Comparison of ENCODE assay signal across 18 cellular contexts in genomic region chr3:183163563-183163962, GRCh38. TPM values are rescaled to one million over a fixed set of nuclear protein-coding genes. Genes with fewer than 3 reads are reported as not detected.
DNase-seq lines count a peak whose midpoint lies in the region; ATAC-seq and TF ChIP-seq lines count a peak whose summit lies in the region.
"Had no signal": no experiment of that assay in that cellular context is flagged by ENCODE, and none has a peak within 500 bp of the region (broad histone marks: within the 10 kb centered on the region; RNA-seq: fewer than 3 reads in every experiment).

No MANE protein-coding gene starts in this region.

- no peak for TF ChIP-seq CTCF in CD14-positive monocyte (IDR thresholded peaks at IDR 0.05)
- no peak for TF ChIP-seq CTCF in CD8-positive, alpha-beta T cell (IDR thresholded peaks at IDR 0.05)

- peaks cover 12% of the 10 kb centered on the region for H3K4me1 ChIP-seq in CD8-positive, alpha-beta T cell (ENCODE audit: insufficient read depth, low read length)
- no peaks in the 10 kb centered on the region for H3K4me1 ChIP-seq in right cardiac atrium (ENCODE audit: control insufficient read depth, insufficient read depth, low read length)

- peaks cover 0 to 4% of the 10 kb centered on the region in 2 donors for H3K36me3 Mint-ChIP-seq in CD14-positive monocyte
- no peaks in the 10 kb centered on the region for H3K36me3 Mint-ChIP-seq in CD8-positive, alpha-beta T cell
- H3K36me3 Mint-ChIP-seq in activated T-helper 17 cell treated with anti-CD3 and anti-CD28 coated beads, Interleukin-2, amount 50 U/mL, for 72 hours (ENCODE audit: low read depth) = no peaks in the 10 kb centered on the region
- no peaks in the 10 kb centered on the region for H3K36me3 Mint-ChIP-seq in naive thymus-derived CD8-positive, alpha-beta T cell

- H3K36me3 ChIP-seq in CD8-positive, alpha-beta T cell (ENCODE audit: insufficient read depth, low read length) = no peaks in the 10 kb centered on the region
- H3K36me3 ChIP-seq: ascending aorta, thyroid gland had no signal

- CTCF ChIA-PET in CD8-positive, alpha-beta T cell (lab: Charles Lee) = interaction anchor here (0.9 to 1.0 kb wide), 2 partner anchors 15 to 21 kb away, joined by 3 read pairs; no protein-coding TSS in a partner anchor

- POLR2A ChIA-PET in CD8-positive, alpha-beta T cell (lab: Charles Lee) = no interaction called here
- POLR2A ChIA-PET in naive thymus-derived CD8-positive, alpha-beta T cell (lab: Charles Lee) = interaction anchor here (0.6 kb wide), 1 partner anchor 233 kb away, joined by 7 read pairs; no protein-coding TSS in a partner anchor

- H3K4me3 Mint-ChIP-seq in CD14-positive monocyte = peak overlapping the region; percentile 85 to 90
- H3K4me3 Mint-ChIP-seq in CD8-positive, alpha-beta T cell = peak overlapping the region; percentile 84
- H3K4me3 Mint-ChIP-seq in activated T-helper 17 cell treated with anti-CD3 and anti-CD28 coated beads, Interleukin-2, amount 50 U/mL, for 72 hours = peak overlapping the region; percentile 91
- peak overlapping the region; percentile 70 to 96 (median 84) for H3K4me3 Mint-ChIP-seq in naive thymus-derived CD8-positive, alpha-beta T cell

- H3K27ac Mint-ChIP-seq in CD14-positive monocyte = no peak overlapping the region
- H3K27ac Mint-ChIP-seq in CD8-positive, alpha-beta T cell = no peak overlapping the region
- no peak overlapping the region for H3K27ac Mint-ChIP-seq in activated T-helper 17 cell treated with anti-CD3 and anti-CD28 coated beads, Interleukin-2, amount 50 U/mL, for 72 hours
- H3K27ac Mint-ChIP-seq in naive thymus-derived CD8-positive, alpha-beta T cell = peak overlapping the region in 3 of 10 donors; percentile 13 to 70 (median 51)

- H3K27me3 Mint-ChIP-seq in CD14-positive monocyte (ENCODE audit: low read depth in 3 of 3) = peaks cover 24 to 43% (median 26%) of the 10 kb centered on the region in 3 donors
- no peaks in the 10 kb centered on the region for H3K27me3 Mint-ChIP-seq in CD8-positive, alpha-beta T cell (ENCODE audit: low read depth)
- H3K27me3 Mint-ChIP-seq in activated T-helper 17 cell treated with anti-CD3 and anti-CD28 coated beads, Interleukin-2, amount 50 U/mL, for 72 hours = no peaks in the 10 kb centered on the region
- peaks cover 0 to 11% (median 0%) of the 10 kb centered on the region in 5 donors for H3K27me3 Mint-ChIP-seq in naive thymus-derived CD8-positive, alpha-beta T cell

- intact Hi-C loops in CD14-positive monocyte (cut with micrococcal nuclease) (no loop called here), posterior cingulate gyrus (cut with DNase I) (no loop called here), right cardiac atrium (cut with DNase I) (no loop called here)
- intact Hi-C loops in CD8-positive, alpha-beta T cell (cut with DNase I, micrococcal nuclease) = no loop called here

- no peaks in the 10 kb centered on the region for H3K27me3 ChIP-seq in CD8-positive, alpha-beta T cell (ENCODE audit: insufficient read depth, low read length)
- no peaks in the 10 kb centered on the region for H3K27me3 ChIP-seq in right cardiac atrium (ENCODE audit: control insufficient read depth, insufficient read depth)
- H3K27me3 ChIP-seq: ascending aorta, thyroid gland had no signal

- peaks cover 0 to 14% (median 7%) of the 10 kb centered on the region in 7 donors for H3K9me3 Mint-ChIP-seq in CD14-positive monocyte
- no peaks in the 10 kb centered on the region for H3K9me3 Mint-ChIP-seq in CD8-positive, alpha-beta T cell
- H3K9me3 Mint-ChIP-seq in activated T-helper 17 cell treated with anti-CD3 and anti-CD28 coated beads, Interleukin-2, amount 50 U/mL, for 72 hours = no peaks in the 10 kb centered on the region
- no peaks in the 10 kb centered on the region for H3K9me3 Mint-ChIP-seq in naive thymus-derived CD8-positive, alpha-beta T cell

- H3K4me1 Mint-ChIP-seq in CD14-positive monocyte = peaks cover 12% of the 10 kb centered on the region
- peaks cover 9% of the 10 kb centered on the region for H3K4me1 Mint-ChIP-seq in CD8-positive, alpha-beta T cell (ENCODE audit: low read depth)
- peaks cover 16% of the 10 kb centered on the region for H3K4me1 Mint-ChIP-seq in activated T-helper 17 cell treated with anti-CD3 and anti-CD28 coated beads, Interleukin-2, amount 50 U/mL, for 72 hours
- H3K4me1 Mint-ChIP-seq in naive thymus-derived CD8-positive, alpha-beta T cell = peaks cover 9 to 24% (median 12%) of the 10 kb centered on the region in 4 donors

- no peak for DNase-seq in CD14-positive monocyte (ENCODE audit: low spot score)
- no peak for DNase-seq in CD8-positive, alpha-beta T cell
- no peak for DNase-seq in naive thymus-derived CD8-positive, alpha-beta T cell
- no peak for DNase-seq in posterior cingulate gyrus
- DNase-seq in right cardiac atrium = no peak
- DNase-seq in NCI-H526 treated with DMSO at 0.1 percent for 48 hours (lab: John Stamatoyannopoulos, UW) = no peak
- DNase-seq: activated CD4-positive, CD25-positive, alpha-beta regulatory T cell treated with anti-CD3 and anti-CD28 coated beads, Interleukin-2, amount 50 U/mL, for 72 hours; DMS153; left colon; midbrain; NCI-H1930; SHP77; stimulated activated CD4-positive, alpha-beta T cell treated with anti-CD3 and anti-CD28 coated beads, Interleukin-4, amount 100 ng/mL, for 24 hours; stimulated activated CD8-positive, alpha-beta memory T cell treated with anti-CD3 and anti-CD28 coated beads, Interleukin-4, amount 100 ng/mL, for 48 hours; thyroid gland had no signal

- no peak overlapping the region for H3K27ac ChIP-seq in CD8-positive, alpha-beta T cell (ENCODE audit: low read depth, low read length)
- H3K27ac ChIP-seq in right cardiac atrium (ENCODE audit: low read length) = no peak overlapping the region
- H3K27ac ChIP-seq: ascending aorta, thyroid gland had no signal

- no peaks in the 10 kb centered on the region for H3K9me3 ChIP-seq in CD8-positive, alpha-beta T cell (ENCODE audit: low read length)
- no peaks in the 10 kb centered on the region for H3K9me3 ChIP-seq in right cardiac atrium (ENCODE audit: control insufficient read depth, low read length)
- H3K9me3 ChIP-seq: ascending aorta, thyroid gland had no signal

- 83% methylated on average over 25 of the region's 25 CpGs for WGBS in right cardiac atrium

- no peak overlapping the region for H3K4me3 ChIP-seq in CD8-positive, alpha-beta T cell (ENCODE audit: low read depth, low read length)
- H3K4me3 ChIP-seq in right cardiac atrium (ENCODE audit: low read length) = no peak overlapping the region

- no peak for ATAC-seq in CD8-positive, alpha-beta T cell
- ATAC-seq in activated T-helper 17 cell treated with anti-CD3 and anti-CD28 coated beads, Interleukin-2, amount 50 U/mL, for 72 hours (replicated peaks) = no peak
- ATAC-seq in naive thymus-derived CD8-positive, alpha-beta T cell = no peak
- ATAC-seq in right cardiac atrium = no peak

RNA-seq across cellular contexts. Expression of gene LAMP3, which starts 1.0 kb away (rescaled TPM):
- polyA plus RNA-seq in CD14-positive monocyte (not detected), right cardiac atrium (0.05 TPM)
- 1 to 10 TPM; 2.2 to 2.9 TPM for total RNA-seq in CD8-positive, alpha-beta T cell
- 1 to 10 TPM; 2.9 to 4.8 TPM for total RNA-seq in activated T-helper 17 cell treated with anti-CD3 and anti-CD28 coated beads, Interleukin-2, amount 50 U/mL, for 72 hours
- total RNA-seq in naive thymus-derived CD8-positive, alpha-beta T cell = 1 to 10 TPM in 1 of 2 experiments, under 1 TPM in 1; 0.83 to 1.3 TPM
- polyA plus RNA-seq in naive thymus-derived CD8-positive, alpha-beta T cell = 1 to 10 TPM; 1.4 to 4.4 (median 1.7) TPM
- under 1 TPM in 2 of 4 donors, not detected in 2; 0.06 to 0.31 TPM for total RNA-seq in right cardiac atrium
- total RNA-seq: ascending aorta, frontal cortex had no signal
